Comparison of ENCODE assay signal across 8 cellular contexts in genomic region chr17:63476494-63476856, GRCh38. TPM values are rescaled to one million over a fixed set of nuclear protein-coding genes. Genes with fewer than 3 reads are reported as not detected.
A peak's percentile ranks its signal among the peaks of the same experiment; 100 is the strongest.
DNase-seq lines count a peak whose midpoint lies in the region; ATAC-seq and TF ChIP-seq lines count a peak whose summit lies in the region.

No MANE protein-coding gene starts in this region.

- H3K4me3 Mint-ChIP-seq in GM23338 (peak overlapping the region; percentile 63; the same call in 2 of the 3 replicates), WTC11 (peak overlapping the region; percentile 66)
- peak overlapping the region; percentile 76 for H3K4me3 Mint-ChIP-seq in stimulated activated effector memory CD8-positive, alpha-beta T cell treated with anti-CD3 and anti-CD28 coated beads, Interleukin-12 subunit alpha, Interleukin-12 subunit beta, amount 100 ng/mL, for 72 hours

- no peaks in the 10 kb centered on the region for H3K9me2 ChIP-seq in GM23338 (ENCODE audit: insufficient read depth)
- no peaks in the 10 kb centered on the region for H3K9me2 ChIP-seq in hepatocyte (replicated peaks; ENCODE audit: insufficient read depth)

- H3K79me2 ChIP-seq in GM23338 (replicated peaks; ENCODE audit: insufficient read depth): no peaks in the 10 kb centered on the region
- no peaks in the 10 kb centered on the region for H3K79me2 ChIP-seq in hepatocyte

- H3K27ac Mint-ChIP-seq in GM23338: no peak overlapping the region
- H3K27ac Mint-ChIP-seq in WTC11: no peak overlapping the region
- H3K27ac Mint-ChIP-seq in stimulated activated effector memory CD8-positive, alpha-beta T cell treated with anti-CD3 and anti-CD28 coated beads, Interleukin-12 subunit alpha, Interleukin-12 subunit beta, amount 100 ng/mL, for 72 hours: no peak overlapping the region

- peak overlapping the region; percentile 56; the same call in 1 of the 2 replicates for H3K4me3 ChIP-seq in AG04450 (ENCODE audit: low read depth, low read length)
- H3K4me3 ChIP-seq in GM23338: peak overlapping the region; percentile 78
- H3K4me3 ChIP-seq in hepatocyte: peak overlapping the region; percentile 26

- no peak overlapping the region for H3K27ac ChIP-seq in AG04450 (ENCODE audit: low read depth, low read length)
- no peak overlapping the region for H3K27ac ChIP-seq in GM23338 (ENCODE audit: low read depth)
- peak overlapping the region; percentile 92 for H3K27ac ChIP-seq in hepatocyte

- H3K9me3 Mint-ChIP-seq in GM23338 (no peaks in the 10 kb centered on the region; the same call in 2 of the 3 replicates), WTC11 (no peaks in the 10 kb centered on the region)
- H3K9me3 Mint-ChIP-seq in stimulated activated effector memory CD8-positive, alpha-beta T cell treated with anti-CD3 and anti-CD28 coated beads, Interleukin-12 subunit alpha, Interleukin-12 subunit beta, amount 100 ng/mL, for 72 hours: no peaks in the 10 kb centered on the region

- peaks cover 33% of the 10 kb centered on the region for H3K27me3 Mint-ChIP-seq in GM23338 (ENCODE audit: insufficient read depth, low read depth, poor library complexity)
- H3K27me3 Mint-ChIP-seq in WTC11 (ENCODE audit: low read depth): peaks cover 28% of the 10 kb centered on the region

- H3K36me3 Mint-ChIP-seq in GM23338 (ENCODE audit: low read depth): no peaks in the 10 kb centered on the region
- H3K36me3 Mint-ChIP-seq in WTC11: no peaks in the 10 kb centered on the region
- H3K36me3 Mint-ChIP-seq in stimulated activated effector memory CD8-positive, alpha-beta T cell treated with anti-CD3 and anti-CD28 coated beads, Interleukin-12 subunit alpha, Interleukin-12 subunit beta, amount 100 ng/mL, for 72 hours: no peaks in the 10 kb centered on the region

- 0 out of 2 replicates have a peak, but pooled peaks cover 5% of the 10 kb centered on the region for H3F3A ChIP-seq in GM23338 (replicated peaks; ENCODE audit: low read depth)

- no peaks in the 10 kb centered on the region; the same call in 1 of the 2 replicates for H3K9me3 ChIP-seq in AG04450 (ENCODE audit: control insufficient read depth, insufficient read depth, low read length)
- no peaks in the 10 kb centered on the region for H3K9me3 ChIP-seq in hepatocyte (ENCODE audit: low read depth)

- peaks cover 24% of the 10 kb centered on the region for H3K4me1 ChIP-seq in GM23338 (ENCODE audit: insufficient read depth)
- H3K4me1 ChIP-seq in hepatocyte (ENCODE audit: insufficient read depth): peaks cover 17% of the 10 kb centered on the region

- 0% methylated on average over 6 of the region's 34 CpGs for WGBS in hepatocyte (ENCODE audit: low lambda C conversion rate, missing lambda C conversion rate)

- ATAC-seq in GM23338 (peak; percentile 30), WTC11 (peak; percentile 9), HG02798 (IDR thresholded peaks at IDR 0.05; ENCODE audit: poor library complexity, unreplicated experiment) (no peak)
- peak; percentile 29 for ATAC-seq in stimulated activated effector memory CD8-positive, alpha-beta T cell treated with anti-CD3 and anti-CD28 coated beads, Interleukin-12 subunit alpha, Interleukin-12 subunit beta, amount 100 ng/mL, for 72 hours

- H4K20me1 ChIP-seq in GM23338 (replicated peaks; ENCODE audit: insufficient read depth): no peaks in the 10 kb centered on the region
- no peaks in the 10 kb centered on the region for H4K20me1 ChIP-seq in hepatocyte (ENCODE audit: insufficient read depth, poor library complexity, severe bottlenecking)

- H3K4me2 ChIP-seq in GM23338 (peak overlapping the region; percentile 99), hepatocyte (peak overlapping the region; percentile 95)

- H3K36me3 ChIP-seq in GM23338 (ENCODE audit: insufficient read depth) (no peaks in the 10 kb centered on the region), hepatocyte (replicated peaks; ENCODE audit: insufficient read depth, low read depth) (no peaks in the 10 kb centered on the region)

- CTCF ChIA-PET in AG04450 (lab: Charles Lee): interaction anchor here (1.4 kb wide), 1 partner anchor 51 kb away, joined by 3 read pairs; no protein-coding TSS in a partner anchor
- CTCF ChIA-PET in WTC11 (lab: Charles Lee): interaction anchor here (0.6 to 11.3 kb wide), 13 partner anchors 11 to 372 kb away, joined by 3 to 298 read pairs (median 6); partner anchors contain the start of genes CYB561, KCNH6 and MAP3K3

- POLR2A ChIA-PET in AG04450 (lab: Yijun Ruan, JAX) (no interaction called here), WTC11 (lab: Charles Lee) (interaction anchor here (0.9 kb wide), 2 partner anchors 34 to 36 kb away, joined by 3 read pairs; no protein-coding TSS in a partner anchor)

- H2AFZ ChIP-seq in GM23338 (peak overlapping the region; percentile 47; the same call in 1 of the 2 replicates), hepatocyte (peak overlapping the region; percentile 81)

- peaks cover 32% of the 10 kb centered on the region for H3K4me1 Mint-ChIP-seq in GM23338
- H3K4me1 Mint-ChIP-seq in WTC11: peaks cover 32% of the 10 kb centered on the region
- H3K4me1 Mint-ChIP-seq in stimulated activated effector memory CD8-positive, alpha-beta T cell treated with anti-CD3 and anti-CD28 coated beads, Interleukin-12 subunit alpha, Interleukin-12 subunit beta, amount 100 ng/mL, for 72 hours: peaks cover 25% of the 10 kb centered on the region

- TF ChIP-seq CTCF in AG04450 (IDR thresholded peaks at IDR 0.05; ENCODE audit: low read depth, low read length) (no peak), GM23338 (conservative IDR thresholded peaks at IDR 0.05; ENCODE audit: low read depth in 2 of 2) (no peak), WTC11 (IDR thresholded peaks at IDR 0.05) (no peak), hepatocyte (IDR thresholded peaks at IDR 0.05; ENCODE audit: poor library complexity) (no peak)

- peaks cover 10% of the 10 kb centered on the region for H3K27me3 ChIP-seq in AG04450 (ENCODE audit: control insufficient read depth, insufficient read depth, low read length)
- peaks cover 19% of the 10 kb centered on the region for H3K27me3 ChIP-seq in GM23338 (ENCODE audit: insufficient read depth)
- H3K27me3 ChIP-seq in hepatocyte: peaks cover 14% of the 10 kb centered on the region

- DNase-seq in AG04450 (ENCODE audit: low read depth, low spot score) (no peak), GM23338 (ENCODE audit: low spot score) (peak; percentile 72), WTC11 (ENCODE audit: low spot score) (peak; percentile 65), hepatocyte (ENCODE audit: low spot score) (peak; percentile 74), NK-92 (lab: John Stamatoyannopoulos, UW; ENCODE audit: unreplicated experiment) (no peak), middle frontal gyrus (ENCODE audit: extremely low spot score, low spot score) (no peak)
- peak in 1 of 2 donors; percentile 57 for DNase-seq in stimulated activated effector memory CD8-positive, alpha-beta T cell treated with anti-CD3 and anti-CD28 coated beads, Interleukin-12 subunit alpha, Interleukin-12 subunit beta, amount 100 ng/mL, for 72 hours (ENCODE audit: low spot score in 2 of 2)

TF ChIP-seq in GM23338, 12 proteins besides CTCF, POLR2A, EP300 and RAD21 (continues in another document):
- peak; percentile 23 for TF ChIP-seq POLR2AphosphoS5 (IDR thresholded peaks at IDR 0.05; ENCODE audit: low read depth)

TF ChIP-seq in WTC11, 78 proteins besides CTCF, POLR2A, EP300 and RAD21:
- TF ChIP-seq HMGXB4 (CRISPR knock-in tag; IDR thresholded peaks at IDR 0.05) (0 out of 2 replicates have a peak, but pooled peaks have one; percentile 18), ATF2 (CRISPR knock-in tag; IDR thresholded peaks at IDR 0.05; ENCODE audit: borderline replicate concordance, low read depth) (no peak)

RNA-seq across cellular contexts. Expression of gene ACE, which starts 0.4 kb away (rescaled TPM):
- 0.99 and 1.1 TPM in 2 replicates for polyA plus RNA-seq in AG04450 (2011; rRNA removed)
- 1.1 and 1.8 TPM in 2 replicates for polyA minus RNA-seq in AG04450 (2011; rRNA and poly(A)+ RNA removed)
- 5.4 and 9.1 TPM in 2 replicates for total RNA-seq in GM23338 (2014; rRNA removed; shearing (Covaris generic))
- polyA plus RNA-seq in GM23338 (2016; fragmentation: Nextera tagmentation; extraction: Ambion mirVana): 0.82 and 1.0 TPM in 2 replicates
- 7.0 to 8.1 TPM (median 7.8 TPM) in 3 replicates for total RNA-seq in WTC11 (2021)
- total RNA-seq in hepatocyte: 4.2 and 8.0 TPM in 2 replicates
- polyA plus RNA-seq in hepatocyte: 7.2 and 9.5 TPM in 2 replicates

RNA-seq across cellular contexts. Expression of gene CYB561, which starts 30.4 kb away (rescaled TPM):
- 4.9 and 5.3 TPM in 2 replicates for polyA plus RNA-seq in AG04450 (2011; rRNA removed)
- 7.1 and 10.7 TPM in 2 replicates for polyA minus RNA-seq in AG04450 (2011; rRNA and poly(A)+ RNA removed)
- total RNA-seq in GM23338 (2014; rRNA removed; shearing (Covaris generic)): 21.9 and 30.9 TPM in 2 replicates
- polyA plus RNA-seq in GM23338 (2016; fragmentation: Nextera tagmentation; extraction: Ambion mirVana): 13.2 and 13.7 TPM in 2 replicates
- total RNA-seq in WTC11 (2021): 27.0 to 35.1 TPM (median 28.7 TPM) in 3 replicates
- 12.9 and 15.1 TPM in 2 replicates for total RNA-seq in hepatocyte
- 20.2 and 20.6 TPM in 2 replicates for polyA plus RNA-seq in hepatocyte

RNA-seq across cellular contexts. Expression of gene KCNH6, which starts 46.7 kb away (rescaled TPM):
- polyA plus RNA-seq in AG04450 (2011; rRNA removed): 0.04 and 0.06 TPM in 2 replicates
- polyA minus RNA-seq in AG04450 (2011; rRNA and poly(A)+ RNA removed): not detected in 2 replicates
- total RNA-seq in GM23338 (2014; rRNA removed; shearing (Covaris generic)): 2.8 and 3.0 TPM in 2 replicates
- polyA plus RNA-seq in GM23338 (2016; fragmentation: Nextera tagmentation; extraction: Ambion mirVana): 1.1 and 1.3 TPM in 2 replicates
- total RNA-seq in WTC11 (2021): 2.1 to 2.4 TPM (median 2.3 TPM) in 3 replicates
- 0.28 and 0.33 TPM in 2 replicates for total RNA-seq in hepatocyte
- polyA plus RNA-seq in hepatocyte: 0.36 TPM in 1 of 2 replicates, not detected in the other

Comparison
In these comparisons a context has a peak if more than half of its experiments do, and no peak if none do; other contexts are left out.
1. DNase-seq: peak in GM23338 (single experiment), WTC11 (single experiment) and hepatocyte (single experiment); none in AG04450 (single experiment), NK-92 (single experiment) and middle frontal gyrus (single experiment).
2. H3K4me3 ChIP-seq: peak in every context shown above with its lines; median percentile 78 in GM23338; 56 in AG04450; 26 in hepatocyte.
3. Peak in every context shown above with its lines, with median percentiles within 50 percentile points of each other: H3K4me3 Mint-ChIP-seq.